ENCODE assay signal across 30 cellular contexts in genomic region chr4:108725457-108725856, GRCh38. TPM values are rescaled to one million over a fixed set of nuclear protein-coding genes. Genes with fewer than 3 reads are reported as not detected.
"Had no signal": no experiment of that assay in that cellular context is flagged by ENCODE, and none has a peak within 500 bp of the region (broad histone marks: within the 10 kb centered on the region; RNA-seq: fewer than 3 reads in every experiment).

No MANE protein-coding gene starts in this region.

- H3K27ac Mint-ChIP-seq: activated CD8-positive, alpha-beta T cell treated with anti-CD3 and anti-CD28 coated beads for 36 hours; activated naive CD8-positive, alpha-beta T cell treated with anti-CD3 and anti-CD28 coated beads, Interleukin-2, amount 10 ng/mL, durations not matched to agents 7 days and 5 days; activated T-helper 17 cell treated with anti-CD3 and anti-CD28 coated beads, Interleukin-2, amount 50 U/mL, for 72 hours; immature natural killer cell; memory B cell; naive B cell; stimulated activated naive CD8-positive, alpha-beta T cell treated with anti-CD3 and anti-CD28 coated beads, Interleukin-15, amount 100 ng/mL, for 72 hours had no signal

- H3K9me3 ChIP-seq: colonic mucosa, gastroesophageal sphincter, prostate gland had no signal

- H3K27me3 ChIP-seq: brain microvascular endothelial cell, colonic mucosa, gastroesophageal sphincter, suprapubic skin, transverse colon, vagina had no signal

- H3K36me3 Mint-ChIP-seq: naive B cell had no signal

- H3K27me3 Mint-ChIP-seq: activated CD8-positive, alpha-beta T cell treated with anti-CD3 and anti-CD28 coated beads for 36 hours; activated T-helper 17 cell treated with anti-CD3 and anti-CD28 coated beads, Interleukin-2, amount 50 U/mL, for 72 hours; memory B cell had no signal

- DNase-seq: activated CD4-positive, alpha-beta T cell treated with anti-CD3 and anti-CD28 coated beads for 48 hours; activated CD4-positive, CD25-positive, alpha-beta regulatory T cell; activated CD8-positive, alpha-beta T cell treated with anti-CD3 and anti-CD28 coated beads for 36 hours; activated naive CD4-positive, alpha-beta T cell treated with Interleukin-2 at 50 U/mL for 16 hours; activated naive CD8-positive, alpha-beta T cell treated with anti-CD3 and anti-CD28 coated beads, Interleukin-2, amount 10 ng/mL, durations not matched to agents 7 days and 5 days; activated T-cell treated with anti-CD3 and anti-CD28 coated beads, Interleukin-2, amount 50 U/mL, for 1 hour; amygdala; brain microvascular endothelial cell; colonic mucosa; heart left ventricle; immature natural killer cell; kidney glomerular epithelial cell; left ventricle myocardium superior; mucosa of descending colon; naive B cell; right cardiac atrium; stimulated activated naive CD8-positive, alpha-beta T cell treated with anti-CD3 and anti-CD28 coated beads, Interleukin-15, amount 100 ng/mL, for 72 hours; T1000; transverse colon had no signal

- H3K27ac ChIP-seq: brain microvascular endothelial cell, colonic mucosa, gastroesophageal sphincter, heart left ventricle, prostate gland, skin epidermis, suprapubic skin, transverse colon, vagina had no signal

- H3K4me1 Mint-ChIP-seq: activated naive CD8-positive, alpha-beta T cell treated with anti-CD3 and anti-CD28 coated beads, Interleukin-2, amount 10 ng/mL, durations not matched to agents 7 days and 5 days; activated T-helper 17 cell treated with anti-CD3 and anti-CD28 coated beads, Interleukin-2, amount 50 U/mL, for 72 hours; central memory CD8-positive, alpha-beta T cell; immature natural killer cell; memory B cell; naive B cell; neural crest cell; stimulated activated naive CD8-positive, alpha-beta T cell treated with anti-CD3 and anti-CD28 coated beads, Interleukin-15, amount 100 ng/mL, for 72 hours had no signal

- H3K9me3 Mint-ChIP-seq: central memory CD8-positive, alpha-beta T cell; stimulated activated naive CD8-positive, alpha-beta T cell treated with anti-CD3 and anti-CD28 coated beads, Interleukin-15, amount 100 ng/mL, for 72 hours had no signal

- H3K4me1 ChIP-seq: colonic mucosa, gastroesophageal sphincter, heart left ventricle, prostate gland, suprapubic skin, transverse colon, vagina had no signal

- H3K36me3 ChIP-seq: brain microvascular endothelial cell, colonic mucosa, gastroesophageal sphincter, heart left ventricle, prostate gland, suprapubic skin, transverse colon, vagina had no signal

- H3K4me3 Mint-ChIP-seq: activated CD8-positive, alpha-beta T cell treated with anti-CD3 and anti-CD28 coated beads for 36 hours; activated naive CD8-positive, alpha-beta T cell treated with anti-CD3 and anti-CD28 coated beads, Interleukin-2, amount 10 ng/mL, durations not matched to agents 7 days and 5 days; activated T-helper 17 cell treated with anti-CD3 and anti-CD28 coated beads, Interleukin-2, amount 50 U/mL, for 72 hours; central memory CD8-positive, alpha-beta T cell; immature natural killer cell; memory B cell; naive B cell; neural crest cell; stimulated activated naive CD8-positive, alpha-beta T cell treated with anti-CD3 and anti-CD28 coated beads, Interleukin-15, amount 100 ng/mL, for 72 hours had no signal

- H3K4me3 ChIP-seq: colonic mucosa, gastroesophageal sphincter, heart left ventricle, mucosa of descending colon, prostate gland, skin epidermis, suprapubic skin, transverse colon, vagina had no signal

RNA-seq across cellular contexts. Expression of gene ETNPPL, which starts 37.4 kb away (rescaled TPM):
- total RNA-seq: activated CD8-positive, alpha-beta T cell treated with anti-CD3 and anti-CD28 coated beads for 36 hours; activated naive CD8-positive, alpha-beta T cell treated with anti-CD3 and anti-CD28 coated beads, Interleukin-2, amount 10 ng/mL, durations not matched to agents 7 days and 5 days; activated T-helper 17 cell treated with anti-CD3 and anti-CD28 coated beads, Interleukin-2, amount 50 U/mL, for 72 hours; colonic mucosa; gastroesophageal sphincter; mucosa of descending colon; osteocyte; suprapubic skin; transverse colon; vagina had no signal
- polyA plus RNA-seq: esophagus, immature natural killer cell had no signal
